Comparison of ENCODE assay signal across 27 cellular contexts in genomic region chr6:88708197-88708744, GRCh38.
A peak's percentile ranks its signal among the peaks of the same experiment; 100 is the strongest.
DNase-seq lines count a peak whose midpoint lies in the region; ATAC-seq and TF ChIP-seq lines count a peak whose summit lies in the region.
"Had no signal": no experiment of that assay in that cellular context is flagged by ENCODE, and none has a peak within 500 bp of the region (broad histone marks: within the 10 kb centered on the region; RNA-seq: fewer than 3 reads in every experiment).

No MANE protein-coding gene starts in this region.

- H3K36me3 Mint-ChIP-seq in Caco-2 (ENCODE audit: insufficient read depth, unreplicated experiment) (no peaks in the 10 kb centered on the region), nephron progenitor cell (ENCODE audit: low read depth) (peaks cover 7% of the 10 kb centered on the region)

- no peak overlapping the region for H3K4me3 Mint-ChIP-seq in Caco-2 (ENCODE audit: unreplicated experiment)
- H3K4me3 Mint-ChIP-seq in nephron progenitor cell: no peak overlapping the region
- H3K4me3 Mint-ChIP-seq: activated CD8-positive, alpha-beta T cell treated with anti-CD3 and anti-CD28 coated beads for 36 hours; activated T-helper 1 cell treated with anti-CD3 and anti-CD28 coated beads, Interleukin-12 subunit alpha, Interleukin-12 subunit beta, Interleukin-2, Interleukin-4 antibody, amounts not matched to agents 30 ng/mL and 10 ng/mL and 1 ng/mL, durations not matched to agents 14 hours and 24 hours and 36 hours; CD8-positive, alpha-beta T cell; immature natural killer cell had no signal

- intact Hi-C loops in Caco-2 (cut with micrococcal nuclease; ENCODE audit: unreplicated experiment) (no loop called here), upper lobe of right lung (cut with DNase I) (no loop called here), vagina (cut with DNase I) (no loop called here)

- H3K4me1 Mint-ChIP-seq in Caco-2 (ENCODE audit: low read depth, unreplicated experiment) (no peaks in the 10 kb centered on the region), nephron progenitor cell (no peaks in the 10 kb centered on the region)

- POLR2A ChIA-PET in Caco-2 (lab: Charles Lee): no interaction called here

- H3K27me3 Mint-ChIP-seq in Caco-2 (ENCODE audit: insufficient read depth, unreplicated experiment) (no peaks in the 10 kb centered on the region), nephron progenitor cell (ENCODE audit: low read depth, poor library complexity) (no peaks in the 10 kb centered on the region)
- H3K27me3 Mint-ChIP-seq: activated CD8-positive, alpha-beta T cell treated with anti-CD3 and anti-CD28 coated beads for 36 hours had no signal

- CTCF ChIA-PET in Caco-2 (lab: Charles Lee): no interaction called here

- DNase-seq in Caco-2: no peak
- peak; percentile 17 for DNase-seq in HuH-7 (ENCODE audit: low spot score)
- DNase-seq in choroid plexus epithelial cell (ENCODE audit: low read depth): peak; percentile 25
- DNase-seq in nephron progenitor cell: no peak
- DNase-seq in upper lobe of right lung: no peak
- DNase-seq in anterior cingulate cortex (lab: John Stamatoyannopoulos, UW): no peak
- DNase-seq in vagina (ENCODE audit: extremely low spot score in 2 of 2): no peak
- DNase-seq: activated CD8-positive, alpha-beta memory T cell treated with anti-CD3 and anti-CD28 coated beads, Interleukin-2, amount 50 U/mL, for 48 hours; activated CD8-positive, alpha-beta T cell treated with anti-CD3 and anti-CD28 coated beads for 36 hours; activated naive CD4-positive, alpha-beta T cell treated with Interleukin-2 at 50 U/mL for 16 hours; adrenal gland; BE2C; brain microvascular endothelial cell; CD8-positive, alpha-beta T cell; EL; H7; hippocampal formation; immature natural killer cell; NCI-H1092 treated with DMSO at 0.1 percent for 48 hours; NCI-H187; NCI-H526 treated with DMSO at 0.1 percent for 48 hours; Right ventricle myocardium superior; stimulated activated CD4-positive, alpha-beta T cell treated with anti-CD3 and anti-CD28 coated beads, Interleukin-4, amount 100 ng/mL, for 1 hour; tibial artery had no signal

- H3K27ac Mint-ChIP-seq in Caco-2 (ENCODE audit: unreplicated experiment) (peak overlapping the region; percentile 32), nephron progenitor cell (peak overlapping the region; percentile 83)
- H3K27ac Mint-ChIP-seq: activated CD8-positive, alpha-beta T cell treated with anti-CD3 and anti-CD28 coated beads for 36 hours; activated T-helper 1 cell treated with anti-CD3 and anti-CD28 coated beads, Interleukin-12 subunit alpha, Interleukin-12 subunit beta, Interleukin-2, Interleukin-4 antibody, amounts not matched to agents 30 ng/mL and 10 ng/mL and 1 ng/mL, durations not matched to agents 14 hours and 24 hours and 36 hours; CD8-positive, alpha-beta T cell had no signal

- no peak for ATAC-seq in upper lobe of right lung
- no peak for ATAC-seq in HG02885 (IDR thresholded peaks at IDR 0.05; ENCODE audit: poor library complexity, unreplicated experiment)
- ATAC-seq: activated CD8-positive, alpha-beta T cell treated with anti-CD3 and anti-CD28 coated beads for 36 hours; CD8-positive, alpha-beta T cell; sciatic nerve had no signal

- TF ChIP-seq CTCF in Caco-2 (IDR thresholded peaks at IDR 0.05; ENCODE audit: insufficient read depth in 1 of 2, low read depth in 1 of 2, low read length in 1 of 2, severe bottlenecking in 1 of 2, unreplicated experiment in 1 of 2) (no peak), choroid plexus epithelial cell (conservative IDR thresholded peaks at IDR 0.05; ENCODE audit: low read depth, low read length) (no peak), nephron progenitor cell (IDR thresholded peaks at IDR 0.05) (no peak), upper lobe of right lung (IDR thresholded peaks at IDR 0.05) (no peak), vagina (IDR thresholded peaks at IDR 0.05) (no peak)

- H3K9me3 ChIP-seq in Caco-2 (no peaks in the 10 kb centered on the region), upper lobe of right lung (no peaks in the 10 kb centered on the region), vagina (no peaks in the 10 kb centered on the region)
- H3K9me3 ChIP-seq: adrenal gland, BE2C, tibial artery had no signal

- H3K9me3 Mint-ChIP-seq in Caco-2 (ENCODE audit: unreplicated experiment) (peaks cover under 1% of the 10 kb centered on the region), nephron progenitor cell (no peaks in the 10 kb centered on the region)
- H3K9me3 Mint-ChIP-seq: activated CD8-positive, alpha-beta T cell treated with anti-CD3 and anti-CD28 coated beads for 36 hours; CD8-positive, alpha-beta T cell; immature natural killer cell had no signal

- BruUV-seq in Caco-2 (replicated peaks; lab: Mats Ljungman, UMichigan): no TSS peak

- H3K36me3 ChIP-seq in Caco-2 (ENCODE audit: control insufficient read depth, insufficient read depth, low read length) (no peaks in the 10 kb centered on the region), upper lobe of right lung (no peaks in the 10 kb centered on the region), vagina (no peaks in the 10 kb centered on the region)
- H3K36me3 ChIP-seq: adrenal gland, BE2C, brain microvascular endothelial cell, tibial artery had no signal

- no peak for TF ChIP-seq POLR2A in vagina (IDR thresholded peaks at IDR 0.05)

- H3K4me3 ChIP-seq in Caco-2 (ENCODE audit: low read depth, low read length) (no peak overlapping the region), choroid plexus epithelial cell (ENCODE audit: low read depth, low read length) (no peak overlapping the region), upper lobe of right lung (no peak overlapping the region), vagina (no peak overlapping the region)
- H3K4me3 ChIP-seq: adrenal gland, tibial artery had no signal

- H3K27me3 ChIP-seq in Caco-2 (replicated peaks; ENCODE audit: control insufficient read depth, insufficient read depth, low read length) (no peaks in the 10 kb centered on the region), upper lobe of right lung (no peaks in the 10 kb centered on the region), vagina (no peaks in the 10 kb centered on the region)
- H3K27me3 ChIP-seq: adrenal gland, BE2C, brain microvascular endothelial cell, tibial artery had no signal

- no peaks in the 10 kb centered on the region for H3K4me1 ChIP-seq in Caco-2
- H3K4me1 ChIP-seq in upper lobe of right lung: no peaks in the 10 kb centered on the region
- H3K4me1 ChIP-seq in vagina: no peaks in the 10 kb centered on the region
- H3K4me1 ChIP-seq: BE2C had no signal

- no peak overlapping the region for H3K27ac ChIP-seq in upper lobe of right lung
- H3K27ac ChIP-seq in vagina: no peak overlapping the region
- H3K27ac ChIP-seq: adrenal gland, brain microvascular endothelial cell, tibial artery had no signal

Comparison
In these comparisons a context has a peak if more than half of its experiments do, and no peak if none do; other contexts are left out.
1. DNase-seq: peak in HuH-7 (single experiment) and choroid plexus epithelial cell (single experiment); none in Caco-2 (0 of 2), nephron progenitor cell (single experiment), upper lobe of right lung (single experiment), anterior cingulate cortex (0 of 58) and vagina (0 of 2).